Comparison of ENCODE assay signal across 9 cellular contexts in the genomic region with DNA sequence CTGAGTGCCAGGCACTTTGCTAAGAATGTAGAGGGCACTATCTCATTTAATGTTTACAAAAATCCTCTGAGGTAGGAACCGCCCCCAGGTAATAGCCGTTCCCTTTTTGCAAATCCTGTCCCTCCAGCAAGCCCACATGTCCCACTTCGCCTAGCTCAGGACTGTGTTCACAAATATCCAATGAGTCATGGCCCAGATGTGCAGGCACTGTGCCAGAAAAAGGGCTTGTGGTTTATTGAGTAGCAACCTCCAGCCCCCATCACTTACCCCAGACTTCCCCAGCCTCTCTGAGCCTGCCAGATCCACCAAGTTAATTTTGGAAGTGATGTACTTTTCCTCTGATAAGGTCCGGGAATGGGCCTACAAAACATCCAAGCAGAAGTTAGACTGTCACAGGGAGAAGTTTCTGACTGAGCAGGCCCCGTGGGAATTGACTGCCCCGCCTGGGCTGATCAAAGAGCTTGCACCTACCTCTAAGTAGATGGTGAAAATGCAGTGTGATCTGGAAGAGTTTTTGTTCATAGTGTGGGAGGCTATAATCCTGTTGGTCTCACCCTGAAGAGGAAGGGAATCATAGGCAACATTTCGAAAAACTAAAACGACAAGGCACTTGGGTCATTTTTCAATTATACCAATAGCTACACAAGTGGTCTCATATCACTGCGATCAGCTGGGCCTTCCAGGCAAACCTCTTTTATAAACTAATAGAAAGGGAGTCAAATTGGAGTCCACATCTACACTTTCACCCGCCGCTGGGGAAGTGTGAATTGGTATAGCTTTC. TPM values are rescaled to one million over a fixed set of nuclear protein-coding genes. Genes with fewer than 3 reads are reported as not detected.
A peak's percentile ranks its signal among the peaks of the same experiment; 100 is the strongest.
DNase-seq lines count a peak whose midpoint lies in the region; ATAC-seq, FAIRE-seq and TF ChIP-seq lines count a peak whose summit lies in the region.
"Had no signal": no experiment of that assay in that cellular context is flagged by ENCODE, and none has a peak within 500 bp of the region (broad histone marks: within the 10 kb centered on the region; RNA-seq: fewer than 3 reads in every experiment).

No MANE protein-coding gene starts in this region.

- TF ChIP-seq RAD21 in A549 (conservative IDR thresholded peaks at IDR 0.05 in 1 of 2, IDR thresholded peaks at IDR 0.05 in 1 of 2), result no peak

- CTCF ChIA-PET in A549 (lab: Yijun Ruan, JAX), result interaction anchor here (0.9 to 2.2 kb wide), 3 partner anchors 9 to 57 kb away, joined by 3 to 6 read pairs (median 3); no protein-coding TSS in a partner anchor
- CTCF ChIA-PET in activated naive CD4-positive, alpha-beta T cell treated with anti-CD3 and anti-CD28 coated beads for 36 hours (lab: Charles Lee), result interaction anchor here (0.6 kb wide), 2 partner anchors 27 to 41 kb away, joined by 3 read pairs; no protein-coding TSS in a partner anchor

- intact Hi-C loops in activated naive CD4-positive, alpha-beta T cell treated with anti-CD3 and anti-CD28 coated beads for 36 hours (cut with micrococcal nuclease), result no loop called here
- intact Hi-C loops in right cardiac atrium (cut with DNase I), result no loop called here

- no peaks in the 10 kb centered on the region for H3K9me3 ChIP-seq in A549
- no peaks in the 10 kb centered on the region for H3K9me3 ChIP-seq in right cardiac atrium (ENCODE audit: control insufficient read depth, low read length)

- no peak for TF ChIP-seq CTCF in A549 (IDR thresholded peaks at IDR 0.05)

- 79% methylated on average over 11 of the region's 11 CpGs for WGBS in A549 (ENCODE audit: missing lambda C conversion rate)
- 50% methylated on average over 11 of the region's 11 CpGs for WGBS in right cardiac atrium

- no peak for TF ChIP-seq POLR2A in A549 (IDR thresholded peaks at IDR 0.05; ENCODE audit: low read length)

- peaks cover 6% of the 10 kb centered on the region for H3K4me1 Mint-ChIP-seq in activated naive CD4-positive, alpha-beta T cell treated with anti-CD3 and anti-CD28 coated beads for 36 hours (ENCODE audit: low read depth)

- H3K9me3 Mint-ChIP-seq in activated naive CD4-positive, alpha-beta T cell treated with anti-CD3 and anti-CD28 coated beads for 36 hours, result no peaks in the 10 kb centered on the region

- no peak overlapping the region for H3K4me2 ChIP-seq in A549

- no peaks in the 10 kb centered on the region for H3K27me3 Mint-ChIP-seq in activated naive CD4-positive, alpha-beta T cell treated with anti-CD3 and anti-CD28 coated beads for 36 hours (ENCODE audit: low read depth)

- peaks cover 9% of the 10 kb centered on the region; the same call in 1 of the 3 replicates for H3K4me1 ChIP-seq in A549
- no peaks in the 10 kb centered on the region for H3K4me1 ChIP-seq in right cardiac atrium (ENCODE audit: control insufficient read depth, insufficient read depth, low read length)

- POLR2A ChIA-PET in A549 (lab: Yijun Ruan, JAX), result no interaction called here

- no peak overlapping the region for H3K4me3 Mint-ChIP-seq in activated naive CD4-positive, alpha-beta T cell treated with anti-CD3 and anti-CD28 coated beads for 36 hours

- DNase-seq in A549 (ENCODE audit: low read depth in 1 of 2, low spot score in 1 of 2) (peak in 1 of 2 experiments; percentile 26), NCI-H82 treated with DMSO at 0.1 percent for 48 hours (lab: John Stamatoyannopoulos, UW; ENCODE audit: unreplicated experiment) (peak; percentile 24), right cardiac atrium (peak; percentile 69 to 82 (median 74)), iPS-NIHi11 (ENCODE audit: low spot score) (no peak)
- DNase-seq in activated naive CD4-positive, alpha-beta T cell treated with anti-CD3 and anti-CD28 coated beads for 36 hours, result peak; percentile 68
- peak; percentile 46 for DNase-seq in stimulated activated CD4-positive, alpha-beta T cell treated with anti-CD3 and anti-CD28 coated beads, Interleukin-2, amount 100 ng/mL, for 4 hours (ENCODE audit: low read depth)

- FAIRE-seq in A549 (lab: Jason Lieb, UNC), result no peak

- no peak overlapping the region for H3K27ac Mint-ChIP-seq in activated naive CD4-positive, alpha-beta T cell treated with anti-CD3 and anti-CD28 coated beads for 36 hours

- H3K4me3 ChIP-seq in A549 (no peak overlapping the region), right cardiac atrium (ENCODE audit: low read length) (no peak overlapping the region)

- ATAC-seq in A549 (peak; percentile 30 to 59; a peak in 2 of 6 replicates), GM19463 (IDR thresholded peaks at IDR 0.05; ENCODE audit: unreplicated experiment) (peak; percentile 75), right cardiac atrium (peak; percentile 53 to 78), GM21526 (IDR thresholded peaks at IDR 0.05; ENCODE audit: low FRiP score, unreplicated experiment) (no peak)

- no peak for TF ChIP-seq EP300 in A549 (IDR thresholded peaks at IDR 0.05)

- no peaks in the 10 kb centered on the region for H3K36me3 Mint-ChIP-seq in activated naive CD4-positive, alpha-beta T cell treated with anti-CD3 and anti-CD28 coated beads for 36 hours (ENCODE audit: low read depth)
- H3K36me3 Mint-ChIP-seq: brain had no signal

- H3K27me3 ChIP-seq in right cardiac atrium (ENCODE audit: control insufficient read depth, insufficient read depth), result no peaks in the 10 kb centered on the region

- H3K27ac ChIP-seq in A549, result no peak overlapping the region
- peak overlapping the region; percentile 41 for H3K27ac ChIP-seq in right cardiac atrium (ENCODE audit: low read length)

TF ChIP-seq in A549, 52 proteins besides CTCF, POLR2A, EP300 and RAD21:
- TF ChIP-seq MAFK (IDR thresholded peaks at IDR 0.05; ENCODE audit: partially characterized antibody), result no peak
- TF ChIP-seq, protein P1, sequence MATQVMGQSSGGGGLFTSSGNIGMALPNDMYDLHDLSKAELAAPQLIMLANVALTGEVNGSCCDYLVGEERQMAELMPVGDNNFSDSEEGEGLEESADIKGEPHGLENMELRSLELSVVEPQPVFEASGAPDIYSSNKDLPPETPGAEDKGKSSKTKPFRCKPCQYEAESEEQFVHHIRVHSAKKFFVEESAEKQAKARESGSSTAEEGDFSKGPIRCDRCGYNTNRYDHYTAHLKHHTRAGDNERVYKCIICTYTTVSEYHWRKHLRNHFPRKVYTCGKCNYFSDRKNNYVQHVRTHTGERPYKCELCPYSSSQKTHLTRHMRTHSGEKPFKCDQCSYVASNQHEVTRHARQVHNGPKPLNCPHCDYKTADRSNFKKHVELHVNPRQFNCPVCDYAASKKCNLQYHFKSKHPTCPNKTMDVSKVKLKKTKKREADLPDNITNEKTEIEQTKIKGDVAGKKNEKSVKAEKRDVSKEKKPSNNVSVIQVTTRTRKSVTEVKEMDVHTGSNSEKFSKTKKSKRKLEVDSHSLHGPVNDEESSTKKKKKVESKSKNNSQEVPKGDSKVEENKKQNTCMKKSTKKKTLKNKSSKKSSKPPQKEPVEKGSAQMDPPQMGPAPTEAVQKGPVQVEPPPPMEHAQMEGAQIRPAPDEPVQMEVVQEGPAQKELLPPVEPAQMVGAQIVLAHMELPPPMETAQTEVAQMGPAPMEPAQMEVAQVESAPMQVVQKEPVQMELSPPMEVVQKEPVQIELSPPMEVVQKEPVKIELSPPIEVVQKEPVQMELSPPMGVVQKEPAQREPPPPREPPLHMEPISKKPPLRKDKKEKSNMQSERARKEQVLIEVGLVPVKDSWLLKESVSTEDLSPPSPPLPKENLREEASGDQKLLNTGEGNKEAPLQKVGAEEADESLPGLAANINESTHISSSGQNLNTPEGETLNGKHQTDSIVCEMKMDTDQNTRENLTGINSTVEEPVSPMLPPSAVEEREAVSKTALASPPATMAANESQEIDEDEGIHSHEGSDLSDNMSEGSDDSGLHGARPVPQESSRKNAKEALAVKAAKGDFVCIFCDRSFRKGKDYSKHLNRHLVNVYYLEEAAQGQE (IDR thresholded peaks at IDR 0.05), result no peak
- no peak for TF ChIP-seq SREBF2 (IDR thresholded peaks at IDR 0.05)

RNA-seq across cellular contexts. Expression of a gene that starts 15.7 kb away (rescaled TPM):
- polyA plus RNA-seq in A549 (2011; rRNA removed) (8.9 and 15.5 TPM in 2 replicates), A549 (2017; fragmentation: RNase III; extraction: RNeasy Plus Mini Kit Qiagen cat#74134 plus additional on column Dnase treatment) (12.6 to 16.6 TPM (median 14.0 TPM) in 3 replicates), right cardiac atrium (13.2 TPM)
- 8.4 and 11.2 TPM in 2 replicates for polyA plus RNA-seq in A549 (2012; cell fraction: cytosol; rRNA removed)
- 5.4 and 9.7 TPM in 2 replicates for polyA plus RNA-seq in A549 (2012; cell fraction: nucleus; rRNA removed)
- polyA minus RNA-seq in A549 (2011; rRNA and poly(A)+ RNA removed), result 4.3 and 5.9 TPM in 2 replicates
- total RNA-seq in activated naive CD4-positive, alpha-beta T cell treated with anti-CD3 and anti-CD28 coated beads for 36 hours, result 1 to 10 TPM; 4.5 to 4.9 TPM
- 1 to 10 TPM; 6.8 to 9.9 (median 8.8) TPM for total RNA-seq in right cardiac atrium

RNA-seq across cellular contexts. Expression of a gene that starts 15.8 kb away (rescaled TPM):
- polyA plus RNA-seq in A549 (2011; rRNA removed), result 18.5 and 20.7 TPM in 2 replicates
- polyA plus RNA-seq in A549 (2012; cell fraction: cytosol; rRNA removed), result 27.2 and 40.0 TPM in 2 replicates
- 28.0 and 29.4 TPM in 2 replicates for polyA plus RNA-seq in A549 (2012; cell fraction: nucleus; rRNA removed)
- 13.6 to 16.2 TPM (median 14.3 TPM) in 3 replicates for polyA plus RNA-seq in A549 (2017; fragmentation: RNase III; extraction: RNeasy Plus Mini Kit Qiagen cat#74134 plus additional on column Dnase treatment)
- polyA minus RNA-seq in A549 (2011; rRNA and poly(A)+ RNA removed), result 22.5 and 28.6 TPM in 2 replicates
- 10 to 100 TPM; 20.7 to 21.6 TPM for total RNA-seq in activated naive CD4-positive, alpha-beta T cell treated with anti-CD3 and anti-CD28 coated beads for 36 hours
- 10 to 100 TPM; 25.3 to 35.1 (median 33.6) TPM for total RNA-seq in right cardiac atrium
- polyA plus RNA-seq in right cardiac atrium, result 67.2 TPM
